8 cellular contexts compared by ENCODE assay signal in genomic region chr9:136807281-136808074, GRCh38. TPM values are rescaled to one million over a fixed set of nuclear protein-coding genes. Genes with fewer than 3 reads are reported as not detected.
A peak's percentile ranks its signal among the peaks of the same experiment; 100 is the strongest.
DNase-seq lines count a peak whose midpoint lies in the region; ATAC-seq, FAIRE-seq and TF ChIP-seq lines count a peak whose summit lies in the region.

Gene RABL6 (plus strand): TSS chr9:136807948. CDS start chr9:136808197, 249 bp downstream.

- H3K36me3 ChIP-seq in kidney (ENCODE audit: control insufficient read depth in 1 of 2, insufficient read depth in 2 of 2, low read length in 2 of 2) = peaks cover 0 to 9% of the 10 kb centered on the region in 2 donors

- peaks cover 6 to 14% of the 10 kb centered on the region in 2 donors for H3K4me1 ChIP-seq in kidney (ENCODE audit: control insufficient read depth in 1 of 2, insufficient read depth in 1 of 2, low read depth in 1 of 2, low read length in 2 of 2)

- intact Hi-C loops in kidney (cut with DNase I) = no loop called here

- no peak for FAIRE-seq in kidney (lab: Jason Lieb, UNC)

- no peak for TF ChIP-seq CTCF in kidney (IDR thresholded peaks at IDR 0.05; ENCODE audit: borderline replicate concordance, extremely low read depth, insufficient read depth)

- H3K9ac ChIP-seq in kidney (ENCODE audit: low read length in 2 of 2) = peak within 1 kb of the TSS; percentile 64 to 73

- peak within 1 kb of the TSS; percentile 74 to 86 for H3K27ac ChIP-seq in kidney (ENCODE audit: low read depth in 2 of 2, low read length in 2 of 2)

- H3K4me3 ChIP-seq in kidney (ENCODE audit: low read length in 2 of 2) = peak within 1 kb of the TSS; percentile 66 to 73

- DNase-seq in NCI-H2081 (lab: John Stamatoyannopoulos, UW) (peak; percentile 63 to 81), NCI-H2081 treated with DMSO at 0.1 percent for 48 hours (lab: John Stamatoyannopoulos, UW) (no peak), NCI-H2107 treated with DMSO at 0.1 percent for 48 hours (lab: John Stamatoyannopoulos, UW; ENCODE audit: unreplicated experiment) (peak; percentile 45), cerebellar cortex (ENCODE audit: low spot score) (peak; percentile 54), kidney (peak; percentile 93)
- DNase-seq in activated CD4-positive, CD25-positive, alpha-beta regulatory T cell treated with anti-CD3 and anti-CD28 coated beads, Interleukin-2, amount 50 U/mL, for 16 hours (ENCODE audit: low read depth, low spot score) = peak; percentile 60
- DNase-seq in stimulated activated CD4-positive, alpha-beta T cell treated with anti-CD3 and anti-CD28 coated beads, Interleukin-15, amount 100 ng/mL, for 24 hours = peak; percentile 85

- ATAC-seq in HG02840 (IDR thresholded peaks at IDR 0.05; ENCODE audit: low FRiP score, unreplicated experiment) = peak; percentile 75

- H3K9me3 ChIP-seq in kidney (ENCODE audit: control insufficient read depth in 1 of 2, low read length in 2 of 2) = no peaks in the 10 kb centered on the region

RNA-seq across cellular contexts. Expression of gene RABL6, which starts in this region (rescaled TPM):
- 70.3 TPM for total RNA-seq in kidney
- polyA plus RNA-seq in kidney (ENCODE audit: insufficient read depth, low read depth, low replicate concordance) = 60.4 TPM
